In the genomic region with DNA sequence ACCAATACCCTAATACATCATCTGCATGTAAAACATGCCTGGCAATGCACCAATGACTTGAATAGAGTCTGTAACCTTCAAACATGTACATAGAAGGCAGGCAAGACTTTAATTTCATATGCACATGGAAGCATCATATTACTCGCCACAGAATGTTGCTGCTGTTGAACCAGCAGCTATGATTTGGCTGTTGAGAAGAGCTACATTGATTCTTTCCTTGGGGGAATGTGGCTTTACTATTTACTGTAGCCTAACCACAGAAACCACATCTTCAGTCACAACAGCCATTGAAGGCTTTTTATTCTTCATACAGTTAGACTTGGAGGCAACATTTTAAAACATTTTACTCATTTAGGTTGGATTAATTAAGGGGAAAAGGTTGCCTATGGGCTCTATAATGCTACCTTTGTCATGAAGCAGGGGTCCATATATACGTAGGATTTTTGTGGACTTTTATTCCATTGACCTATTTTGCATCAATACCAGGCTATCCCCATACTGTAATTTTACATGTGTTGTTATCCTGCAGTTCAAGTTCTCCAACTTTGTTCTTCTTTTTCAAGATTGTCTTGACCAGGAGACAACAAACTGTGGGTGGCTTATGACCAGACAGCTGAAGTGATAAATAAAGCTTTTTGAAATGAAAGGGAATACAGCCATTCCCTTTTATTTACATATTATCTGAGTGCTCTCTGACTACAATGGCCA, we compare ENCODE assay signal across 17 cellular contexts.
DNase-seq lines count a peak whose midpoint lies in the region; ATAC-seq and TF ChIP-seq lines count a peak whose summit lies in the region.
"Had no signal": no experiment of that assay in that cellular context is flagged by ENCODE, and none has a peak within 500 bp of the region (broad histone marks: within the 10 kb centered on the region; RNA-seq: fewer than 3 reads in every experiment).

No MANE protein-coding gene starts in this region.

- H3K9me3 ChIP-seq in Panc1 (ENCODE audit: control insufficient read depth, insufficient read depth, low read depth, low read length): 0 out of 2 replicates have a peak, but pooled peaks cover 3% of the 10 kb centered on the region
- H3K9me3 ChIP-seq in left lung: no peaks in the 10 kb centered on the region
- H3K9me3 ChIP-seq in breast epithelium: no peaks in the 10 kb centered on the region
- H3K9me3 ChIP-seq: upper lobe of left lung had no signal

- H3K4me1 Mint-ChIP-seq in CD14-positive monocyte: no peaks in the 10 kb centered on the region
- H3K4me1 Mint-ChIP-seq: stimulated activated naive B cell treated with anti-CD40 and anti-IgM and Interleukin-4, amounts not matched to agents 10 μg/mL and 1 μg/mL and 100 μg/mL, for 72 hours had no signal

- TF ChIP-seq CTCF in Panc1 (IDR thresholded peaks at IDR 0.05) (no peak), left lung (IDR thresholded peaks at IDR 0.05) (no peak), breast epithelium (IDR thresholded peaks at IDR 0.05) (no peak), CD14-positive monocyte (IDR thresholded peaks at IDR 0.05) (no peak)

- BruUV-seq in Panc1 (replicated peaks; lab: Mats Ljungman, UMichigan): no TSS peak

- no peak for TF ChIP-seq POLR2A in breast epithelium (IDR thresholded peaks at IDR 0.05)

- DNase-seq in DMS79 (lab: John Stamatoyannopoulos, UW) (peak; percentile 87), M059J (ENCODE audit: low read depth) (peak; percentile 78), Panc1 (ENCODE audit: low read depth, low spot score) (no peak), left lung (no peak), breast epithelium (ENCODE audit: low spot score in 2 of 2) (no peak), CD14-positive monocyte (ENCODE audit: low spot score) (no peak), HUDEP-2 (lab: John Stamatoyannopoulos, UW; ENCODE audit: unreplicated experiment in 76 of 76) (no peak)
- DNase-seq: amygdala; GOT3; heart right ventricle; NCI-H446; SHP77 treated with DMSO at 0.1 percent for 48 hours; stimulated activated naive B cell treated with anti-CD40 and anti-IgM and Interleukin-4, amounts not matched to agents 10 μg/mL and 1 μg/mL and 100 μg/mL, for 72 hours; upper lobe of left lung had no signal

- CTCF ChIA-PET in Panc1 (lab: Charles Lee): no interaction called here

- H3K36me3 Mint-ChIP-seq in CD14-positive monocyte: no peaks in the 10 kb centered on the region
- H3K36me3 Mint-ChIP-seq: stimulated activated naive B cell treated with anti-CD40 and anti-IgM and Interleukin-4, amounts not matched to agents 10 μg/mL and 1 μg/mL and 100 μg/mL, for 72 hours had no signal

- H3K27ac Mint-ChIP-seq in CD14-positive monocyte: no peak overlapping the region
- H3K27ac Mint-ChIP-seq: stimulated activated naive B cell treated with anti-CD40 and anti-IgM and Interleukin-4, amounts not matched to agents 10 μg/mL and 1 μg/mL and 100 μg/mL, for 72 hours had no signal

- H3K27ac ChIP-seq in Panc1 (ENCODE audit: low read length) (no peak overlapping the region), left lung (no peak overlapping the region), breast epithelium (no peak overlapping the region)
- H3K27ac ChIP-seq: coronary artery, heart right ventricle, upper lobe of left lung had no signal

- H3K9me3 Mint-ChIP-seq in CD14-positive monocyte: peaks cover 0 to 7% (median 2%) of the 10 kb centered on the region in 7 donors

- in situ Hi-C loops in Panc1 (cut with HindIII; ENCODE audit: low pct_unique_long_range_greater_than_20kb, low sequenced_read_pairs): no loop called here

- ATAC-seq in Panc1 (peak; percentile 62; the same call in 1 of the 2 replicates), left lung (peak; percentile 68), GM19397 (IDR thresholded peaks at IDR 0.05; ENCODE audit: unreplicated experiment) (no peak)
- ATAC-seq: esophagus mucosa; heart right ventricle; stimulated activated naive B cell treated with anti-CD40 and anti-IgM and Interleukin-4, amounts not matched to agents 10 μg/mL and 1 μg/mL and 100 μg/mL, for 72 hours had no signal

- H3K4me3 ChIP-seq in Panc1 (ENCODE audit: low read depth in 2 of 2, low read length in 2 of 2) (no peak overlapping the region), left lung (no peak overlapping the region), breast epithelium (no peak overlapping the region)
- H3K4me3 ChIP-seq: coronary artery, heart right ventricle, upper lobe of left lung had no signal

- POLR2A ChIA-PET in Panc1 (lab: Charles Lee): no interaction called here

- peaks cover 3 to 10% (median 4%) of the 10 kb centered on the region in 3 donors for H3K27me3 Mint-ChIP-seq in CD14-positive monocyte (ENCODE audit: low read depth in 3 of 3)

- H3K4me1 ChIP-seq in Panc1 (ENCODE audit: control insufficient read depth, insufficient read depth, low read length): no peaks in the 10 kb centered on the region
- H3K4me1 ChIP-seq in left lung: no peaks in the 10 kb centered on the region
- H3K4me1 ChIP-seq in breast epithelium: no peaks in the 10 kb centered on the region
- H3K4me1 ChIP-seq: heart right ventricle, upper lobe of left lung had no signal

- no peaks in the 10 kb centered on the region for H3K36me3 ChIP-seq in Panc1 (ENCODE audit: control insufficient read depth, insufficient read depth, low read length)
- H3K36me3 ChIP-seq in left lung: no peaks in the 10 kb centered on the region
- H3K36me3 ChIP-seq in breast epithelium: no peaks in the 10 kb centered on the region
- H3K36me3 ChIP-seq: heart right ventricle, upper lobe of left lung had no signal

- H3K27me3 ChIP-seq in Panc1 (ENCODE audit: control insufficient read depth, insufficient read depth, low read length) (no peaks in the 10 kb centered on the region), left lung (no peaks in the 10 kb centered on the region), breast epithelium (no peaks in the 10 kb centered on the region)
- H3K27me3 ChIP-seq: heart right ventricle, upper lobe of left lung had no signal

- no peak overlapping the region for H3K4me3 Mint-ChIP-seq in CD14-positive monocyte
- H3K4me3 Mint-ChIP-seq: stimulated activated naive B cell treated with anti-CD40 and anti-IgM and Interleukin-4, amounts not matched to agents 10 μg/mL and 1 μg/mL and 100 μg/mL, for 72 hours had no signal

- intact Hi-C loops in Panc1 (cut with micrococcal nuclease; ENCODE audit: unreplicated experiment): no loop called here
- intact Hi-C loops in left lung (cut with DNase I): no loop called here
- intact Hi-C loops in breast epithelium (cut with DNase I; ENCODE audit: low total_unique reads): no loop called here
- intact Hi-C loops in CD14-positive monocyte (cut with micrococcal nuclease): no loop called here

Comparison
In these comparisons a context has a peak if more than half of its experiments do, and no peak if none do; other contexts are left out.
1. DNase-seq: peak in DMS79 (single experiment) and M059J (single experiment); none in Panc1 (single experiment), left lung (0 of 2), breast epithelium (0 of 2), CD14-positive monocyte (single experiment) and HUDEP-2 (0 of 76).